In genomic region chr17:81666092-81666341, GRCh38 we compare ENCODE assay signal across 2 cellular contexts.
TF ChIP-seq lines count a peak whose summit lies in the region.

No MANE protein-coding gene starts in this region.

TF ChIP-seq in GM12878, 131 proteins besides CTCF, POLR2A, EP300 and RAD21:
- peak in 1 of 2 experiments; percentile 17; a peak in 1 of 4 replicates for TF ChIP-seq IKZF2 (IDR thresholded peaks at IDR 0.05)
- no peak for TF ChIP-seq PAX8 (IDR thresholded peaks at IDR 0.05)

TF ChIP-seq in HEK293T, 16 proteins besides CTCF, POLR2A, EP300 and RAD21:
- TF ChIP-seq LEF1 (IDR thresholded peaks at IDR 0.05; ENCODE audit: borderline replicate concordance) (no peak), TARDBP (IDR thresholded peaks at IDR 0.05) (no peak), ELF4 (IDR thresholded peaks at IDR 0.05) (no peak), NFRKB (IDR thresholded peaks at IDR 0.05) (no peak), CTBP1 (IDR thresholded peaks at IDR 0.05; ENCODE audit: borderline replicate concordance) (no peak), SP1 (IDR thresholded peaks at IDR 0.05) (no peak), FOXM1 (IDR thresholded peaks at IDR 0.05; ENCODE audit: borderline replicate concordance) (no peak), ZNF384 (IDR thresholded peaks at IDR 0.05) (no peak), L3MBTL2 (conservative IDR thresholded peaks at IDR 0.05) (no peak), FOXA1 (IDR thresholded peaks at IDR 0.05) (no peak), PKNOX1 (IDR thresholded peaks at IDR 0.05) (no peak), HDGF (IDR thresholded peaks at IDR 0.05; ENCODE audit: borderline replicate concordance) (no peak), ARNT (IDR thresholded peaks at IDR 0.05) (no peak), FOXK2 (IDR thresholded peaks at IDR 0.05) (no peak), BHLHE40 (IDR thresholded peaks at IDR 0.05; ENCODE audit: borderline replicate concordance) (no peak), SUZ12 (IDR thresholded peaks at IDR 0.05) (no peak)
